In genomic region chr16:84947996-84948854, GRCh38 we compare ENCODE assay signal across 1 cellular context.
TF ChIP-seq lines count a peak whose summit lies in the region.

No MANE protein-coding gene starts in this region.

TF ChIP-seq in HepG2, 621 proteins besides CTCF, POLR2A, EP300 and RAD21 (continued from another document and continues in another):
- TF ChIP-seq ZBTB40 (IDR thresholded peaks at IDR 0.05) (no peak), ZBTB40 (CRISPR knock-in tag; IDR thresholded peaks at IDR 0.05) (no peak; the same call in 1 of the 2 replicates), ZNF343 (CRISPR knock-in tag; IDR thresholded peaks at IDR 0.05) (0 out of 2 replicates have a peak, but pooled peaks have one; percentile 65), MTF1 (CRISPR knock-in tag; IDR thresholded peaks at IDR 0.05) (no peak), ZNF75D (CRISPR knock-in tag; IDR thresholded peaks at IDR 0.05; ENCODE audit: borderline replicate concordance) (no peak), SOX6 (IDR thresholded peaks at IDR 0.05) (no peak), SOX6 (CRISPR knock-in tag; IDR thresholded peaks at IDR 0.05) (peak; percentile 57), TRIM24 (CRISPR knock-in tag; IDR thresholded peaks at IDR 0.05) (no peak), YEATS2 (CRISPR knock-in tag; IDR thresholded peaks at IDR 0.05; ENCODE audit: borderline replicate concordance) (no peak), NR3C1 (CRISPR knock-in tag; IDR thresholded peaks at IDR 0.05) (no peak), ZBTB20 (CRISPR knock-in tag; IDR thresholded peaks at IDR 0.05; ENCODE audit: borderline replicate concordance, low read depth) (peak; percentile 30; the same call in 1 of the 2 replicates), EHMT2 (IDR thresholded peaks at IDR 0.05; ENCODE audit: borderline replicate concordance, low read depth, low read length) (no peak), ZNF367 (CRISPR knock-in tag; IDR thresholded peaks at IDR 0.05; ENCODE audit: borderline replicate concordance) (no peak), RFX1 (IDR thresholded peaks at IDR 0.05) (no peak), DBP (CRISPR knock-in tag; IDR thresholded peaks at IDR 0.05; ENCODE audit: not compliant biosample characterization) (no peak), ZNF362 (CRISPR knock-in tag; IDR thresholded peaks at IDR 0.05; ENCODE audit: borderline replicate concordance) (0 out of 2 replicates have a peak, but pooled peaks have one; percentile 25), ZNF138 (CRISPR knock-in tag; IDR thresholded peaks at IDR 0.05; ENCODE audit: low read depth) (no peak), ZBED4 (CRISPR knock-in tag; IDR thresholded peaks at IDR 0.05; ENCODE audit: borderline replicate concordance) (peak; percentile 96), KAT2B (IDR thresholded peaks at IDR 0.05; ENCODE audit: borderline replicate concordance, low read depth, low read length) (no peak), SYNCRIP (IDR thresholded peaks at IDR 0.05; ENCODE audit: insufficient read depth, low read depth, low read length) (no peak), TOE1 (CRISPR knock-in tag; IDR thresholded peaks at IDR 0.05) (no peak), ZNF383 (CRISPR knock-in tag; IDR thresholded peaks at IDR 0.05; ENCODE audit: borderline replicate concordance) (no peak), ZNF512B (CRISPR knock-in tag; IDR thresholded peaks at IDR 0.05; ENCODE audit: borderline replicate concordance) (peak; percentile 94; the same call in 1 of the 2 replicates), RERE (CRISPR knock-in tag; IDR thresholded peaks at IDR 0.05; ENCODE audit: low read depth) (no peak), TERF1 (CRISPR knock-in tag; IDR thresholded peaks at IDR 0.05) (no peak), SMAD3 (CRISPR knock-in tag; IDR thresholded peaks at IDR 0.05) (no peak), PITX1 (CRISPR knock-in tag; IDR thresholded peaks at IDR 0.05) (peak; percentile 69), SATB2 (CRISPR knock-in tag; IDR thresholded peaks at IDR 0.05) (no peak)
